In the genomic region with DNA sequence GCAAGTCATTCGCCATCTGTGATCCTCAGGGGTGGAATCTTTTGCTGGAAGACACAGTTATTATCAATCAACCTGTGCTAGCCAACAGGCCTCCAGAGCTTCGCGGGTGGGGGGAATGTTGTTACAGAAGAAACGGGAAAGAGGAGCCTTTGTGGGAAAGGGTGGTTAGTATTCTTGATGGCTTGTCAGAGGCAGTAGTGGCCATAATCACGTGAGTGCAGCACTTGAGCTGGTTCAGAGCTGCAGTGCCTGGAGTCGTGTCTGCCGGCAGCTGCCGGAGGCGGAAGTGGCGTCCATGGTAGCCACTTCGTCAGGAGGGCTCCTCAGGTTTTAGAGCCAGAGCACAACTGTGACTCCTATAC, we compare ENCODE assay signal across 16 cellular contexts.
DNase-seq lines count a peak whose midpoint lies in the region; ATAC-seq, FAIRE-seq and TF ChIP-seq lines count a peak whose summit lies in the region.
"Had no signal": no experiment of that assay in that cellular context is flagged by ENCODE, and none has a peak within 500 bp of the region (broad histone marks: within the 10 kb centered on the region; RNA-seq: fewer than 3 reads in every experiment).

No MANE protein-coding gene starts in this region.

- peak overlapping the region; percentile 68 to 87 (median 78) for H3K27ac Mint-ChIP-seq in nephron
- H3K27ac Mint-ChIP-seq in type B pancreatic cell: peak overlapping the region; percentile 75
- H3K27ac Mint-ChIP-seq: activated B cell treated with CpG ODN at 0.5 μM for 24 hours; activated naive CD4-positive, alpha-beta T cell treated with anti-CD3 and anti-CD28 coated beads, Interleukin-2, amount 10 ng/mL, durations not matched to agents 7 days and 5 days had no signal

- H2AFZ ChIP-seq in K562 (ENCODE audit: low read depth, low read length): peak overlapping the region; percentile 40; the same call in 1 of the 2 replicates

- no peak for FAIRE-seq in K562 (lab: Jason Lieb, UNC)

- no peaks in the 10 kb centered on the region for H3K79me2 ChIP-seq in K562 (ENCODE audit: control insufficient read depth, insufficient read depth, low read length)

- no peaks in the 10 kb centered on the region for H3K9me3 ChIP-seq in K562 (replicated peaks; ENCODE audit: control insufficient read depth, insufficient read depth, low read depth, low read length)

- H4K20me1 ChIP-seq in K562 (replicated peaks; ENCODE audit: control insufficient read depth, insufficient read depth, low read length): no peaks in the 10 kb centered on the region

- no peak for ATAC-seq in K562
- no peak for ATAC-seq in HG02623 (IDR thresholded peaks at IDR 0.05; ENCODE audit: unreplicated experiment)
- ATAC-seq: Panc1 had no signal

- TF ChIP-seq RAD21 in K562 (CRISPR knock-in tag; conservative IDR thresholded peaks at IDR 0.05 in 1 of 2, IDR thresholded peaks at IDR 0.05 in 1 of 2): no peak

- H3K4me2 ChIP-seq in K562 (ENCODE audit: insufficient read depth, low read length): peak overlapping the region; percentile 27; the same call in 1 of the 2 replicates

- H3K4me1 Mint-ChIP-seq in nephron (peaks cover 39% of the 10 kb centered on the region), type B pancreatic cell (ENCODE audit: unreplicated experiment) (peaks cover 43% of the 10 kb centered on the region)

- POLR2A ChIA-PET in K562 (lab: Yijun Ruan, JAX): no interaction called here

- no peak overlapping the region for H3K4me3 ChIP-seq in K562

- H3K27ac ChIP-seq in K562 (ENCODE audit: extremely low read depth, low read depth, low read length): no peak overlapping the region

- CTCF ChIA-PET in K562 (lab: Yijun Ruan, JAX; ENCODE audit: low intra/inter-chr PET ratio): no interaction called here

- TF ChIP-seq CTCF in K562 (IDR thresholded peaks at IDR 0.05 in 2 of 3, conservative IDR thresholded peaks at IDR 0.05 in 1 of 3; ENCODE audit: insufficient read depth in 2 of 3, low read depth in 1 of 3, low read length in 3 of 3): no peak
- TF ChIP-seq CTCF in nephron (IDR thresholded peaks at IDR 0.05; ENCODE audit: unreplicated experiment in 3 of 3): no peak
- TF ChIP-seq CTCF in type B pancreatic cell (conservative IDR thresholded peaks at IDR 0.05): no peak

- intact Hi-C loops in K562 (cut with micrococcal nuclease): no loop called here

- no peak for TF ChIP-seq POLR2A in K562 (conservative IDR thresholded peaks at IDR 0.05)

- H3K4me3 Mint-ChIP-seq in nephron (peak overlapping the region in 2 of 3 experiments; percentile 12 to 18), type B pancreatic cell (peak overlapping the region; percentile 82)
- H3K4me3 Mint-ChIP-seq: activated B cell treated with CpG ODN at 0.5 μM for 24 hours; activated naive CD4-positive, alpha-beta T cell treated with anti-CD3 and anti-CD28 coated beads, Interleukin-2, amount 10 ng/mL, durations not matched to agents 7 days and 5 days had no signal

- BruUV-seq in K562 (replicated peaks; lab: Mats Ljungman, UMichigan): no TSS peak

- in situ Hi-C loops in K562 (cut with MboI): no loop called here

- no peaks in the 10 kb centered on the region for H3K9me1 ChIP-seq in K562 (ENCODE audit: control insufficient read depth, insufficient read depth, low read length)

- DNase-seq in NCI-H2107 treated with DMSO at 0.1 percent for 48 hours (lab: John Stamatoyannopoulos, UW; ENCODE audit: unreplicated experiment) (peak; percentile 31), NCI-H2107 (lab: John Stamatoyannopoulos, UW) (no peak), K562 (ENCODE audit: extremely low read depth in 1 of 4, low spot score in 3 of 4) (peak in 1 of 4 experiments; percentile 1), type B pancreatic cell (ENCODE audit: extremely low spot score, unreplicated experiment) (no peak), NCI-H146 treated with DMSO at 0.1 percent for 48 hours (lab: John Stamatoyannopoulos, UW; ENCODE audit: unreplicated experiment) (no peak)
- DNase-seq in activated CD8-positive, alpha-beta memory T cell treated with anti-CD3 and anti-CD28 coated beads, Interleukin-2, amount 50 U/mL, for 48 hours: no peak
- DNase-seq: 8988T; activated B cell treated with CpG ODN at 0.5 μM for 24 hours; activated naive CD4-positive, alpha-beta T cell treated with anti-CD3 and anti-CD28 coated beads, Interleukin-2, amount 10 ng/mL, durations not matched to agents 7 days and 5 days; DND-41; effector CD8-positive, alpha-beta T cell; stimulated activated naive CD4-positive, alpha-beta T cell; SW 1271 had no signal

- WGBS in K562 (ENCODE audit: insufficient coverage, low coverage, missing lambda C conversion rate): 0% methylated on average over 11 of the region's 11 CpGs

- H3K27me3 Mint-ChIP-seq in nephron (ENCODE audit: low read depth) (no peaks in the 10 kb centered on the region), type B pancreatic cell (no peaks in the 10 kb centered on the region)
- H3K27me3 Mint-ChIP-seq: activated B cell treated with CpG ODN at 0.5 μM for 24 hours had no signal

- H3K36me3 ChIP-seq in K562 (ENCODE audit: control insufficient read depth, insufficient read depth, low read length): no peaks in the 10 kb centered on the region

- no peaks in the 10 kb centered on the region for H3K9me3 Mint-ChIP-seq in nephron
- no peaks in the 10 kb centered on the region for H3K9me3 Mint-ChIP-seq in type B pancreatic cell
- H3K9me3 Mint-ChIP-seq: activated B cell treated with CpG ODN at 0.5 μM for 24 hours; activated naive CD4-positive, alpha-beta T cell treated with anti-CD3 and anti-CD28 coated beads, Interleukin-2, amount 10 ng/mL, durations not matched to agents 7 days and 5 days had no signal

- H3K4me1 ChIP-seq in K562 (replicated peaks in 1 of 2; ENCODE audit: control insufficient read depth in 2 of 2, insufficient read depth in 2 of 2, low read length in 2 of 2): no peaks in the 10 kb centered on the region

- H3K9ac ChIP-seq in K562 (ENCODE audit: insufficient read depth in 1 of 2, low read depth in 2 of 2, low read length in 2 of 2): no peak overlapping the region

- H3K36me3 Mint-ChIP-seq in nephron (ENCODE audit: low read depth): no peaks in the 10 kb centered on the region
- H3K36me3 Mint-ChIP-seq in type B pancreatic cell: no peaks in the 10 kb centered on the region

- no peak for TF ChIP-seq EP300 in K562 (IDR thresholded peaks at IDR 0.05; ENCODE audit: low read length)

- H3K27me3 ChIP-seq in K562 (ENCODE audit: control insufficient read depth in 2 of 2, insufficient read depth in 2 of 2, low read length in 2 of 2): no peaks in the 10 kb centered on the region

TF ChIP-seq in K562, 482 proteins besides CTCF, POLR2A, EP300 and RAD21:
- no peak for TF ChIP-seq SP1 (CRISPR knock-in tag; IDR thresholded peaks at IDR 0.05)
- TF ChIP-seq GABPA (tag; conservative IDR thresholded peaks at IDR 0.05; ENCODE audit: low read depth): peak; percentile 65
- peak; percentile 56 for TF ChIP-seq TFE3 (CRISPR knock-in tag; IDR thresholded peaks at IDR 0.05)
- TF ChIP-seq KLF10 (CRISPR knock-in tag; IDR thresholded peaks at IDR 0.05): no peak
- TF ChIP-seq ELF1 (tag; IDR thresholded peaks at IDR 0.05): peak; percentile 33; the same call in 1 of the 2 replicates
